Comparison of ENCODE assay signal across 14 cellular contexts in the genomic region with DNA sequence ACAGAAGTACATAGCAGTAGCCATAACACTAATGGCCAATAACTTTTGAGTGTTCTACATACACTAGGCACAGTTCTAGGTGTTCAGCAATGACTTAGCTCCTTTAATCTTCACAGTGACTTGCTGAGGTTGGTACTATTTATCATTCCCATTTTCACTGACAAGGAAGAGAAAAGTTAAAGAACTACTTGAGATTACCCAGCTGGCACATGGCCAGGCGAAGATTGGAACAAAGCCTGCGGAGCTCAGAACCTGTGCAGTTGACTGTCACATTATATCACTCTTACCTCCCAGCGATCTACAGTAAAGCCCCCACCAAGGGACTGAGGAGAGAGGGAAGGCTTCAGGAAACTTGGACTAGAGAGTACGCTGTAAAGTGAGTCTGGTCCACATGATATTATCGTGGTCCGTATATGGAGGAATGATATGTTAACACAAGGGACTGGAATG. TPM values are rescaled to one million over a fixed set of nuclear protein-coding genes. Genes with fewer than 3 reads are reported as not detected.
DNase-seq lines count a peak whose midpoint lies in the region; ATAC-seq and TF ChIP-seq lines count a peak whose summit lies in the region.
"Had no signal": no experiment of that assay in that cellular context is flagged by ENCODE, and none has a peak within 500 bp of the region (broad histone marks: within the 10 kb centered on the region; RNA-seq: fewer than 3 reads in every experiment).

No MANE protein-coding gene starts in this region.

- no peak overlapping the region for H3K9ac ChIP-seq in mesenchymal stem cell (ENCODE audit: low read length)

- TF ChIP-seq CTCF in left ventricle myocardium inferior (IDR thresholded peaks at IDR 0.05; ENCODE audit: borderline replicate concordance) (no peak), uterus (IDR thresholded peaks at IDR 0.05) (no peak), brain microvascular endothelial cell (IDR thresholded peaks at IDR 0.05; ENCODE audit: low read depth, low read length, missing control alignments) (no peak)

- no peak overlapping the region for H2BK12ac ChIP-seq in mesenchymal stem cell (ENCODE audit: low read length in 2 of 2)

- peak overlapping the region; percentile 36 for H2BK15ac ChIP-seq in mesenchymal stem cell (ENCODE audit: low read depth, poor library complexity, severe bottlenecking)

- H3K23ac ChIP-seq in mesenchymal stem cell (ENCODE audit: low read length in 2 of 2): no peak overlapping the region

- ATAC-seq in Right ventricle myocardium inferior (no peak), SK-N-SH treated with all-trans-retinoic acid at 6 μM for 48 hours (peak; percentile 28), HG03457 (IDR thresholded peaks at IDR 0.05; ENCODE audit: unreplicated experiment) (no peak), GM19328 (IDR thresholded peaks at IDR 0.05; ENCODE audit: unreplicated experiment) (no peak)
- ATAC-seq: activated T-cell treated with anti-CD3 and anti-CD28 coated beads, Interleukin-2, amount 50 U/mL, for 72 hours had no signal

- H4K8ac ChIP-seq in mesenchymal stem cell (ENCODE audit: low read length): no peak overlapping the region

- no peak overlapping the region for H2BK120ac ChIP-seq in mesenchymal stem cell (ENCODE audit: low read depth, low read length)

- H3K4ac ChIP-seq in mesenchymal stem cell (ENCODE audit: low read depth in 1 of 2, low read length in 2 of 2): no peak overlapping the region

- H2BK5ac ChIP-seq in mesenchymal stem cell (ENCODE audit: low read depth, low read length, poor library complexity, severe bottlenecking): no peak overlapping the region

- no peak overlapping the region for H3K18ac ChIP-seq in mesenchymal stem cell (ENCODE audit: low read depth in 1 of 2, low read length in 2 of 2)

- intact Hi-C loops in left ventricle myocardium inferior (cut with micrococcal nuclease): no loop called here
- intact Hi-C loops in Right ventricle myocardium inferior (cut with DNase I): no loop called here
- intact Hi-C loops in uterus (cut with DNase I; ENCODE audit: low total_unique reads): no loop called here

- no peaks in the 10 kb centered on the region for H3K36me3 ChIP-seq in left ventricle myocardium inferior
- H3K36me3 ChIP-seq in mesenchymal stem cell (ENCODE audit: control insufficient read depth in 1 of 2, insufficient read depth in 2 of 2, low read depth in 1 of 2, low read length in 2 of 2): no peaks in the 10 kb centered on the region
- H3K36me3 ChIP-seq in uterus: no peaks in the 10 kb centered on the region
- no peaks in the 10 kb centered on the region for H3K36me3 ChIP-seq in brain microvascular endothelial cell (replicated peaks)

- H3K27me3 ChIP-seq in left ventricle myocardium inferior (ENCODE audit: low read depth) (no peaks in the 10 kb centered on the region), mesenchymal stem cell (ENCODE audit: control insufficient read depth in 1 of 2, insufficient read depth in 1 of 2, low read length in 2 of 2) (no peaks in the 10 kb centered on the region), uterus (no peaks in the 10 kb centered on the region), brain microvascular endothelial cell (replicated peaks) (no peaks in the 10 kb centered on the region)

- H3K27ac ChIP-seq in left ventricle myocardium inferior (replicated peaks): peak overlapping the region; percentile 3
- no peak overlapping the region for H3K27ac ChIP-seq in mesenchymal stem cell (ENCODE audit: low read length, poor library complexity, severe bottlenecking)
- H3K27ac ChIP-seq in uterus: peak overlapping the region; percentile 80 to 92
- H3K27ac ChIP-seq in brain microvascular endothelial cell: no peak overlapping the region

- H2AK5ac ChIP-seq in mesenchymal stem cell (ENCODE audit: low read length, severe bottlenecking): no peak overlapping the region

- no peak overlapping the region for H3K4me2 ChIP-seq in mesenchymal stem cell (ENCODE audit: low read length, poor library complexity, severe bottlenecking)

- H3K4me3 ChIP-seq in left ventricle myocardium inferior (no peak overlapping the region), mesenchymal stem cell (ENCODE audit: insufficient read depth in 1 of 2, low read depth in 1 of 2, low read length in 2 of 2) (no peak overlapping the region), uterus (no peak overlapping the region), brain microvascular endothelial cell (ENCODE audit: low read depth, low read length) (no peak overlapping the region)

- H3K14ac ChIP-seq in mesenchymal stem cell (ENCODE audit: low read length in 2 of 2): no peak overlapping the region

- no peak overlapping the region for H4K91ac ChIP-seq in mesenchymal stem cell (ENCODE audit: low read length)

- TF ChIP-seq POLR2A in uterus (IDR thresholded peaks at IDR 0.05): no peak

- H3K4me1 ChIP-seq in left ventricle myocardium inferior: peaks cover 24% of the 10 kb centered on the region
- peaks cover 2% of the 10 kb centered on the region for H3K4me1 ChIP-seq in mesenchymal stem cell (ENCODE audit: control insufficient read depth, insufficient read depth, low read depth, low read length)
- peaks cover 4 to 17% of the 10 kb centered on the region in 2 donors for H3K4me1 ChIP-seq in uterus

- WGBS in mesenchymal stem cell: 82% methylated on average over 5 of the region's 6 CpGs

- DNase-seq in left ventricle myocardium inferior (peak; percentile 22), Right ventricle myocardium inferior (ENCODE audit: missing footprints) (no peak), mesenchymal stem cell (no peak), uterus (peak; percentile 39 to 43), brain microvascular endothelial cell (no peak)
- DNase-seq: activated CD4-positive, alpha-beta T cell treated with anti-CD3 and anti-CD28 coated beads, Interleukin-2, amount 50 U/mL, for 48 hours; activated T-cell treated with anti-CD3 and anti-CD28 coated beads, Interleukin-2, amount 50 U/mL, for 72 hours; MM.1S; NCI-H187; NCI-H748 treated with DMSO at 0.1 percent for 48 hours; stimulated activated CD4-positive, alpha-beta T cell treated with anti-CD3 and anti-CD28 coated beads, Interleukin-15, amount 100 ng/mL, for 24 hours had no signal

- H3K79me1 ChIP-seq in mesenchymal stem cell (replicated peaks; ENCODE audit: low read length, poor library complexity, severe bottlenecking): no peaks in the 10 kb centered on the region

- in situ Hi-C loops in brain microvascular endothelial cell (cut with HindIII; ENCODE audit: low pct_ligation_motif_present, low sequenced_read_pairs): no loop called here

- peaks cover 6% of the 10 kb centered on the region for H3K9me3 ChIP-seq in left ventricle myocardium inferior (replicated peaks)
- H3K9me3 ChIP-seq in mesenchymal stem cell (ENCODE audit: control insufficient read depth, low read length): no peaks in the 10 kb centered on the region
- no peaks in the 10 kb centered on the region for H3K9me3 ChIP-seq in uterus

- no peak overlapping the region for H2AFZ ChIP-seq in mesenchymal stem cell (ENCODE audit: low read depth, low read length)

TF ChIP-seq in SK-N-SH treated with all-trans-retinoic acid at 6 μM for 48 hours, 23 proteins besides CTCF, POLR2A, EP300 and RAD21:
- TF ChIP-seq ISL1 (CRISPR knock-in tag; IDR thresholded peaks at IDR 0.05) (no peak), TOX (CRISPR knock-in tag; IDR thresholded peaks at IDR 0.05; ENCODE audit: borderline replicate concordance) (no peak), BACH2 (CRISPR knock-in tag; IDR thresholded peaks at IDR 0.05; ENCODE audit: borderline replicate concordance) (no peak)
TF ChIP-seq in SK-N-SH treated with all-trans-retinoic acid at 6 μM for 48 hours: peak in this region for 0.

RNA-seq across cellular contexts. Expression of a gene that starts 42.4 kb away (rescaled TPM):
- total RNA-seq in left ventricle myocardium inferior: 4.5 TPM
- total RNA-seq in Right ventricle myocardium inferior: 4.7 TPM
- polyA plus RNA-seq in mesenchymal stem cell (2013, experiment 1 of 2): 6.2 TPM
- 6.5 TPM for polyA plus RNA-seq in mesenchymal stem cell (2013, experiment 2 of 2)
- 10 to 100 TPM in 1 of 4 donors, 1 to 10 TPM in 3; 7.9 to 21.0 (median 9.1) TPM for total RNA-seq in uterus

Comparison
In these comparisons a context has a peak if more than half of its experiments do, and no peak if none do; other contexts are left out.
1. DNase-seq: peak in left ventricle myocardium inferior (single experiment) and uterus (2 of 2); none in Right ventricle myocardium inferior (single experiment), mesenchymal stem cell (single experiment) and brain microvascular endothelial cell (single experiment).
2. H3K27ac ChIP-seq: peak in left ventricle myocardium inferior (single experiment) and uterus (2 of 2); none in mesenchymal stem cell (single experiment) and brain microvascular endothelial cell (single experiment).